In the genomic region with DNA sequence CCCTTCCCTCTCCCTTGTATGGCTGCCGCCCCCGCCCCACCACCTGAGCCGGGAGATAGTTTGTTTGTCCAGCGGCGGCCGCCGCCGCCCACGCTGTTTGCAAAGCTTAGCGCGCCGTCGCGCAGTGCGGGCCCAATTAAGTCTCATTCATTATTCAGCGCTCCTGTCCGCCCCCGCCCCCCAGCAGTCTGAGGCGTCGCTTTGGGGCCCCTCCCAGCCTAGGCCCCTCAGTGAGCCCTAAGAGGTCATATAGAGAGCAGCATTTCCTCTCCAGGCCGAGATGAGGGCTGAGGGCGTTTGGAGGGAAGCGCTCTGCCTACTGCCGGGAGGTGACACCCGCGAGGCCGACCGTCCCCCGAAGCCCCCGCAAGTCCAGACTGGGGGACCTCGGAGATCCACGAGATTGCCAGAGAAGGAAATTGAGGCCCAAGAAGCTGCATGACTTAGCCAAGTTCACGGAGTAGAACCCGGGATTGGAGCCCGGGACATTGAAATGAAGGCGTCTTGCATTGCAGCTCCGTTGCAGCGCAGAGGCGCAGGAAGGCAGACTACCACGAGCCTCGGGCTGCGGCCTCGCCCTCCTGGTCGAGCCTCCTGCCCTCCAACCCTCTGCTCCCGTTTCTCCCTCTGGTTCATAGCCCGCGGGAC, we compare ENCODE assay signal across 8 cellular contexts. TPM values are rescaled to one million over a fixed set of nuclear protein-coding genes. Genes with fewer than 3 reads are reported as not detected.
A peak's percentile ranks its signal among the peaks of the same experiment; 100 is the strongest.
DNase-seq lines count a peak whose midpoint lies in the region; ATAC-seq, FAIRE-seq and TF ChIP-seq lines count a peak whose summit lies in the region.

A gene (plus strand): TSS at position 230 of the 648 bp plus-strand sequence. CDS start 1,985 bp downstream, outside the sequence.

- H3K9ac ChIP-seq in IMR-90 (ENCODE audit: low read depth, low read length), result no peak within 1 kb of the TSS
- H3K9ac ChIP-seq in iPS-15b (ENCODE audit: low read depth, low read length), result no peak within 1 kb of the TSS

- TF ChIP-seq POLR2A in IMR-90 (IDR thresholded peaks at IDR 0.05; ENCODE audit: low read depth, low read length), result no peak

- no peak within 1 kb of the TSS for H3K56ac ChIP-seq in IMR-90 (ENCODE audit: extremely low read depth, insufficient read depth, low read length)

- no peak within 1 kb of the TSS for H2BK120ac ChIP-seq in IMR-90 (ENCODE audit: low read depth, low read length)

- H3K18ac ChIP-seq in IMR-90 (ENCODE audit: low read depth, low read length), result no peak within 1 kb of the TSS

- BruUV-seq in IMR-90 (replicated peaks; lab: Mats Ljungman, UMichigan), result no TSS peak

- POLR2A ChIA-PET in IMR-90 (lab: Charles Lee; ENCODE audit: unreplicated experiment), result no interaction called here

- no peak within 1 kb of the TSS for H4K91ac ChIP-seq in IMR-90 (ENCODE audit: insufficient read depth, low read depth, low read length)

- peak within 1 kb of the TSS; percentile 76 for H3K4me3 Mint-ChIP-seq in activated T-cell treated with anti-CD3 and anti-CD28 coated beads, Interleukin-2, amount 50 U/mL, for 4 hours

- peaks cover 68% of the 10 kb centered on the region for H3K27me3 Mint-ChIP-seq in activated T-cell treated with anti-CD3 and anti-CD28 coated beads, Interleukin-2, amount 50 U/mL, for 4 hours (ENCODE audit: low read depth)

- no peak within 1 kb of the TSS for H3K23ac ChIP-seq in IMR-90 (ENCODE audit: low read depth, low read length)

- peak within 1 kb of the TSS; percentile 87 for H3K4me2 ChIP-seq in IMR-90 (ENCODE audit: low read depth, low read length)

- H3K4me3 ChIP-seq in IMR-90 (ENCODE audit: insufficient read depth, low read depth, low read length) (peak within 1 kb of the TSS; percentile 2; the same call in 1 of the 2 replicates), iPS-15b (ENCODE audit: low read depth, low read length) (peak within 1 kb of the TSS; percentile 52), small intestine (ENCODE audit: low read depth in 1 of 2, low read length in 2 of 2) (peak within 1 kb of the TSS in 1 of 2 donors; percentile 49)

- H2AK9ac ChIP-seq in IMR-90 (replicated peaks; ENCODE audit: low read depth, low read length, poor library complexity), result peak within 1 kb of the TSS; percentile 71

- dilution Hi-C loops in IMR-90 (cut with HindIII; ENCODE audit: low sequenced_read_pairs, unreplicated experiment), result no loop called here

- H4K8ac ChIP-seq in IMR-90 (ENCODE audit: low read depth in 2 of 2, low read length in 2 of 2), result no peak within 1 kb of the TSS; a peak in 2 of 4 replicates

- DNase-seq in DMS53 treated with DMSO at 0.1 percent for 48 hours (lab: John Stamatoyannopoulos, UW; ENCODE audit: unreplicated experiment) (peak; percentile 67), IMR-90 (no peak), small intestine (no peak)
- DNase-seq in activated T-cell treated with anti-CD3 and anti-CD28 coated beads, Interleukin-2, amount 50 U/mL, for 4 hours, result no peak
- DNase-seq in activated CD4-positive, CD25-positive, alpha-beta regulatory T cell treated with anti-CD3 and anti-CD28 coated beads, Interleukin-2, amount 50 U/mL, for 72 hours, result no peak

- no peak within 1 kb of the TSS for H4K5ac ChIP-seq in IMR-90 (ENCODE audit: low read depth, low read length)

- peak within 1 kb of the TSS; percentile 75 for H3K4ac ChIP-seq in IMR-90 (ENCODE audit: low read depth, low read length)

- FAIRE-seq in small intestine (lab: Jason Lieb, UNC), result no peak

- H3K27ac ChIP-seq in IMR-90 (ENCODE audit: insufficient read depth, low read length) (no peak within 1 kb of the TSS), small intestine (ENCODE audit: low read depth in 1 of 2, low read length in 1 of 2) (no peak within 1 kb of the TSS)

- H2AK5ac ChIP-seq in IMR-90 (ENCODE audit: low read depth, low read length), result peak within 1 kb of the TSS; percentile 36; the same call in 1 of the 2 replicates

- H3K14ac ChIP-seq in IMR-90 (replicated peaks; ENCODE audit: low read depth, low read length), result no peak within 1 kb of the TSS; the same call in 1 of the 2 replicates

- H3K36me3 ChIP-seq in IMR-90 (ENCODE audit: control insufficient read depth, insufficient read depth, low read length) (no peaks in the 10 kb centered on the region), iPS-15b (ENCODE audit: control insufficient read depth, insufficient read depth, low read length) (no peaks in the 10 kb centered on the region), small intestine (ENCODE audit: control insufficient read depth in 2 of 2, insufficient read depth in 2 of 2, low read length in 2 of 2) (no peaks in the 10 kb centered on the region)

- WGBS in IMR-90 (ENCODE audit: extremely low coverage in 2 of 2, insufficient read length in 1 of 2), 2 experiments, result 3% methylated on average over 22 of the region's 47 CpGs; no CpG with 5 or more reads in 1 of the 2 experiments
- 1% methylated on average over 43 to 47 of the region's 47 CpGs for WGBS in small intestine, 3 donors

- CTCF ChIA-PET in IMR-90 (lab: Yijun Ruan, JAX), result interaction anchor here (0.7 to 2.7 kb wide), 10 partner anchors 8 to 365 kb away, joined by 3 to 19 read pairs (median 6); a partner anchor contains a TSS

- in situ Hi-C loops in IMR-90 (cut with MboI; ENCODE audit: low sequenced_read_pairs), result no loop called here

- H3K9me1 ChIP-seq in IMR-90 (ENCODE audit: insufficient read depth, low read length), result peaks cover 8% of the 10 kb centered on the region; the same call in 1 of the 2 replicates

- H2BK5ac ChIP-seq in IMR-90 (ENCODE audit: low read depth, low read length, poor library complexity, severe bottlenecking), result no peak within 1 kb of the TSS

- H2AFZ ChIP-seq in IMR-90 (replicated peaks; ENCODE audit: low read length, poor library complexity), result peak within 1 kb of the TSS; percentile 92

- intact Hi-C loops in IMR-90 (cut with micrococcal nuclease), result no loop called here

- H3K79me1 ChIP-seq in IMR-90 (ENCODE audit: low read depth in 1 of 2, low read length in 2 of 2), result peaks cover 5 to 17% of the 10 kb centered on the region in 2 experiments; a peak in 2 of 4 replicates

- no peak for TF ChIP-seq CTCF in IMR-90 (conservative IDR thresholded peaks at IDR 0.05; ENCODE audit: low read depth, low read length)

- H3K4me1 ChIP-seq in IMR-90 (ENCODE audit: control insufficient read depth, insufficient read depth, low read length) (peaks cover 20% of the 10 kb centered on the region), iPS-15b (ENCODE audit: control insufficient read depth, insufficient read depth, low read length) (peaks cover 8% of the 10 kb centered on the region), small intestine (ENCODE audit: control insufficient read depth in 2 of 2, insufficient read depth in 1 of 2, low read depth in 1 of 2, low read length in 1 of 2) (peaks cover 6 to 14% of the 10 kb centered on the region in 2 donors)

- TF ChIP-seq RAD21 in IMR-90 (IDR thresholded peaks at IDR 0.05; ENCODE audit: low read length), result no peak

- H3K4me1 Mint-ChIP-seq in activated T-cell treated with anti-CD3 and anti-CD28 coated beads, Interleukin-2, amount 50 U/mL, for 4 hours (ENCODE audit: low read depth), result peaks cover 36% of the 10 kb centered on the region

- no peaks in the 10 kb centered on the region for H3K36me3 Mint-ChIP-seq in activated T-cell treated with anti-CD3 and anti-CD28 coated beads, Interleukin-2, amount 50 U/mL, for 4 hours (ENCODE audit: insufficient read depth)

- H2BK20ac ChIP-seq in IMR-90 (ENCODE audit: low read depth, low read length), result 0 out of 2 replicates have a peak within 1 kb of the TSS, but pooled peaks have one; percentile 43

- H3K9me3 ChIP-seq in IMR-90 (ENCODE audit: control insufficient read depth, insufficient read depth, low read length) (no peaks in the 10 kb centered on the region), iPS-15b (ENCODE audit: control insufficient read depth, insufficient read depth, low read length) (no peaks in the 10 kb centered on the region), small intestine (ENCODE audit: control insufficient read depth, low read depth) (no peaks in the 10 kb centered on the region)

- H2BK15ac ChIP-seq in IMR-90 (ENCODE audit: low read depth, low read length), result no peak within 1 kb of the TSS; the same call in 2 of the 3 replicates

- H3K27me3 ChIP-seq in IMR-90 (ENCODE audit: control insufficient read depth, insufficient read depth, low read length) (peaks cover 50% of the 10 kb centered on the region), iPS-15b (ENCODE audit: control insufficient read depth, insufficient read depth, low read length) (peaks cover 72% of the 10 kb centered on the region), small intestine (ENCODE audit: control insufficient read depth in 2 of 2, insufficient read depth in 2 of 2, low read length in 2 of 2) (peaks cover 0 to 17% of the 10 kb centered on the region in 2 donors)

- no peaks in the 10 kb centered on the region for H3K9me3 Mint-ChIP-seq in activated T-cell treated with anti-CD3 and anti-CD28 coated beads, Interleukin-2, amount 50 U/mL, for 4 hours

- no peak for ATAC-seq in IMR-90 (ENCODE audit: low read depth)
- ATAC-seq in activated T-cell treated with anti-CD3 and anti-CD28 coated beads, Interleukin-2, amount 50 U/mL, for 4 hours, result peak in 1 of 2 donors; percentile 11
- ATAC-seq in HG02763 (IDR thresholded peaks at IDR 0.05; ENCODE audit: unreplicated experiment), result no peak
- no peak for ATAC-seq in GM19463 (IDR thresholded peaks at IDR 0.05; ENCODE audit: unreplicated experiment)

- 0 out of 2 replicates have a peak, but pooled peaks cover 5% of the 10 kb centered on the region for H4K20me1 ChIP-seq in IMR-90 (ENCODE audit: insufficient read depth, low read length)

TF ChIP-seq in IMR-90, 13 proteins besides CTCF, POLR2A, EP300 and RAD21 (continues in another document):
- no peak for TF ChIP-seq MAFK (IDR thresholded peaks at IDR 0.05; ENCODE audit: low read depth, low read length)
- TF ChIP-seq MAZ (IDR thresholded peaks at IDR 0.05; ENCODE audit: borderline replicate concordance, low read depth, low read length), result no peak
- no peak for TF ChIP-seq SMC3 (IDR thresholded peaks at IDR 0.05; ENCODE audit: low read depth, low read length)
- TF ChIP-seq RCOR1 (IDR thresholded peaks at IDR 0.05; ENCODE audit: insufficient replicate concordance, low read length), result no peak
- no peak for TF ChIP-seq RFX5 (IDR thresholded peaks at IDR 0.05; ENCODE audit: low read depth, low read length)

RNA-seq across cellular contexts. Expression of the gene that starts here (rescaled TPM):
- total RNA-seq in IMR-90 (2012; rRNA removed), result 6.7 and 8.1 TPM in 2 replicates
- polyA plus RNA-seq in IMR-90 (2012; rRNA removed), result 8.1 and 8.2 TPM in 2 replicates
- 4.2 and 6.7 TPM in 2 replicates for polyA plus RNA-seq in IMR-90 (2012; cell fraction: cytosol; rRNA removed)
- 10.5 and 11.0 TPM in 2 replicates for polyA plus RNA-seq in IMR-90 (2012; cell fraction: nucleus; rRNA removed; ENCODE audit: low replicate concordance)
- total RNA-seq in activated T-cell treated with anti-CD3 and anti-CD28 coated beads, Interleukin-2, amount 50 U/mL, for 4 hours, result under 1 TPM in 1 of 3 donors, not detected in 2; 0.11 TPM
- 10 to 100 TPM; 14.9 to 25.3 (median 16.3) TPM for polyA plus RNA-seq in small intestine
